In the genomic region with DNA sequence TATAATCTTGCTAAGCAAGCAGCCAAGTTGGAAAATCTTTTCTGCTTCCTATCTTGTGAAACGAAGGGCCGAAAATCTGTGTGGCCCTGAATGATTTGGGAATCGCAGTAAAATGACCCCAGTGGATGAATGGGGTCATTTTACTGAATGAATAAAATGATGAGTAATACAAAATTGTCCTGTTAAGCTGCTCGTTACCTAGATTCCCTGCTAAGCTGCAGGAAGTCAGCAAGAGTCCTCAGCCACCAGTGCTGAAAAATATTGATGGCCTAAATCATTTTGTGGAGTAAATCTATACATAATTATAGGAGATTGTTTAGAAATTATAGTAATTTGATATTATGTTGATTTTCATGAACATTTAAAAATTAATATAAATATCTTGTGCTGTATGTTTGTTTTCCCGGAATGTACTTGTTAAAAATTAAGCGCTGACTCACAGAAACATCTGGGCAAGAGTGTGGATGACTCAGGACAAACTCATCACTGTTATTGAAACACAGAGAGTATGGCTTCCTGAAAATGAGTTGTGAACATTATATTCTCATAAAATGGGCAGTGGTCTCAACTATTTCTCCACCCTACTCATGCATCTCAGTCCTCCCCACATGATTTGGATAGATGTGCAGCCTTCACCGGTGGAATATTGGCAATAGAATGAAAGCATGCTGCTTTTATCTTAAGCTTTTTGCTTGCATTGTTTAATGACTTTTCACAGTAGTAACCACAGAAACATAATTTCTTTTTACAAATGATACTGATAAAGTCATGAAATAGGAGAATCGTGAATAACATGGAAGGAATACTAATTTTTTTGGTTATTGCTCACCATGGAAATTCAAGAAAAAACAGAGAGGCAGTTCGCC, we compare ENCODE assay signal across 11 cellular contexts. TPM values are rescaled to one million over a fixed set of nuclear protein-coding genes. Genes with fewer than 3 reads are reported as not detected.
DNase-seq lines count a peak whose midpoint lies in the region; ATAC-seq and TF ChIP-seq lines count a peak whose summit lies in the region.
"Had no signal": no experiment of that assay in that cellular context is flagged by ENCODE, and none has a peak within 500 bp of the region (broad histone marks: within the 10 kb centered on the region; RNA-seq: fewer than 3 reads in every experiment).

No MANE protein-coding gene starts in this region.

- H3K4me1 Mint-ChIP-seq in stimulated activated naive CD8-positive, alpha-beta T cell treated with anti-CD3 and anti-CD28 coated beads, Interleukin-15, amount 100 ng/mL, for 72 hours = no peaks in the 10 kb centered on the region

- H2AFZ ChIP-seq in mesenchymal stem cell (ENCODE audit: low read depth, low read length) = no peak overlapping the region

- no peak overlapping the region for H2AK5ac ChIP-seq in mesenchymal stem cell (ENCODE audit: low read length, severe bottlenecking)

- H3K4me1 ChIP-seq in colonic mucosa = no peaks in the 10 kb centered on the region
- H3K4me1 ChIP-seq in mesenchymal stem cell (ENCODE audit: control insufficient read depth, insufficient read depth, low read depth, low read length) = peaks cover 3% of the 10 kb centered on the region
- H3K4me1 ChIP-seq: Peyer's patch had no signal

- H3K9ac ChIP-seq in colonic mucosa (ENCODE audit: low read depth in 2 of 2, low read length in 2 of 2) (no peak overlapping the region), mesenchymal stem cell (ENCODE audit: low read length) (peak overlapping the region; percentile 94)

- H3K4me3 Mint-ChIP-seq in stimulated activated naive CD8-positive, alpha-beta T cell treated with anti-CD3 and anti-CD28 coated beads, Interleukin-15, amount 100 ng/mL, for 72 hours = no peak overlapping the region

- H3K18ac ChIP-seq in mesenchymal stem cell (ENCODE audit: low read depth in 1 of 2, low read length in 2 of 2) = peak overlapping the region in 1 of 2 experiments; percentile 52

- no peak for ATAC-seq in stimulated activated naive CD8-positive, alpha-beta T cell treated with anti-CD3 and anti-CD28 coated beads, Interleukin-15, amount 100 ng/mL, for 72 hours
- ATAC-seq in HG02763 (IDR thresholded peaks at IDR 0.05; ENCODE audit: unreplicated experiment) (no peak), HG02938 (IDR thresholded peaks at IDR 0.05; ENCODE audit: unreplicated experiment) (no peak)

- no peaks in the 10 kb centered on the region for H3K79me1 ChIP-seq in mesenchymal stem cell (replicated peaks; ENCODE audit: low read length, poor library complexity, severe bottlenecking)

- no peak overlapping the region for H3K4ac ChIP-seq in mesenchymal stem cell (ENCODE audit: low read depth in 1 of 2, low read length in 2 of 2)

- peak overlapping the region; percentile 26 for H3K4me2 ChIP-seq in mesenchymal stem cell (ENCODE audit: low read length, poor library complexity, severe bottlenecking)

- no peak overlapping the region for H3K14ac ChIP-seq in mesenchymal stem cell (ENCODE audit: low read length in 2 of 2)

- H3K27me3 Mint-ChIP-seq in stimulated activated naive CD8-positive, alpha-beta T cell treated with anti-CD3 and anti-CD28 coated beads, Interleukin-15, amount 100 ng/mL, for 72 hours = no peaks in the 10 kb centered on the region

- 0% methylated on average over 7 of the region's 9 CpGs for WGBS in mesenchymal stem cell

- in situ Hi-C loops in Caki2 (cut with HindIII; ENCODE audit: low pct_unique_long_range_greater_than_20kb, low sequenced_read_pairs) = no loop called here

- intact Hi-C loops in colonic mucosa (cut with DNase I) = no loop called here

- H2BK5ac ChIP-seq in mesenchymal stem cell (ENCODE audit: low read depth, low read length, poor library complexity, severe bottlenecking) = peak overlapping the region; percentile 93

- H3K23ac ChIP-seq in mesenchymal stem cell (ENCODE audit: low read length in 2 of 2) = no peak overlapping the region

- DNase-seq in Caki2 (ENCODE audit: low read depth) (peak; percentile 78), NB4 (ENCODE audit: low read depth) (peak; percentile 5), colonic mucosa (no peak), mesenchymal stem cell (peak; percentile 84), NK-92 (lab: John Stamatoyannopoulos, UW; ENCODE audit: unreplicated experiment) (no peak)
- no peak for DNase-seq in stimulated activated naive CD8-positive, alpha-beta T cell treated with anti-CD3 and anti-CD28 coated beads, Interleukin-15, amount 100 ng/mL, for 72 hours
- DNase-seq: Kasumi-1, occipital lobe, Peyer's patch had no signal

- no peak overlapping the region for H2BK15ac ChIP-seq in mesenchymal stem cell (ENCODE audit: low read depth, poor library complexity, severe bottlenecking)

- H3K9me3 ChIP-seq in colonic mucosa = no peaks in the 10 kb centered on the region
- no peaks in the 10 kb centered on the region for H3K9me3 ChIP-seq in mesenchymal stem cell (ENCODE audit: control insufficient read depth, low read length)
- H3K9me3 ChIP-seq: Peyer's patch had no signal

- H3K4me3 ChIP-seq in NB4 (ENCODE audit: low read depth, low read length) (no peak overlapping the region), colonic mucosa (no peak overlapping the region), mesenchymal stem cell (ENCODE audit: insufficient read depth in 1 of 2, low read depth in 1 of 2, low read length in 2 of 2) (peak overlapping the region in 1 of 2 experiments; percentile 54)
- H3K4me3 ChIP-seq: Peyer's patch had no signal

- H2BK120ac ChIP-seq in mesenchymal stem cell (ENCODE audit: low read depth, low read length) = no peak overlapping the region

- no peak overlapping the region for H3K27ac Mint-ChIP-seq in stimulated activated naive CD8-positive, alpha-beta T cell treated with anti-CD3 and anti-CD28 coated beads, Interleukin-15, amount 100 ng/mL, for 72 hours

- H3K36me3 ChIP-seq in colonic mucosa (no peaks in the 10 kb centered on the region), mesenchymal stem cell (ENCODE audit: control insufficient read depth in 1 of 2, insufficient read depth in 2 of 2, low read depth in 1 of 2, low read length in 2 of 2) (no peaks in the 10 kb centered on the region)
- H3K36me3 ChIP-seq: Peyer's patch had no signal

- no peak overlapping the region for H2BK12ac ChIP-seq in mesenchymal stem cell (ENCODE audit: low read length in 2 of 2)

- H4K91ac ChIP-seq in mesenchymal stem cell (ENCODE audit: low read length) = no peak overlapping the region

- TF ChIP-seq CTCF in NB4 (IDR thresholded peaks at IDR 0.05; ENCODE audit: low read depth, low read length) = no peak
- no peak for TF ChIP-seq CTCF in colonic mucosa (IDR thresholded peaks at IDR 0.05)

- peaks cover 0 to 6% of the 10 kb centered on the region in 2 donors for H3K9me3 Mint-ChIP-seq in stimulated activated naive CD8-positive, alpha-beta T cell treated with anti-CD3 and anti-CD28 coated beads, Interleukin-15, amount 100 ng/mL, for 72 hours

- peak overlapping the region; percentile 27 for H3K27ac ChIP-seq in colonic mucosa
- peak overlapping the region; percentile 97 for H3K27ac ChIP-seq in mesenchymal stem cell (ENCODE audit: low read length, poor library complexity, severe bottlenecking)
- H3K27ac ChIP-seq: Peyer's patch had no signal

- H4K8ac ChIP-seq in mesenchymal stem cell (ENCODE audit: low read length) = no peak overlapping the region

- no peak for TF ChIP-seq POLR2A in NB4 (IDR thresholded peaks at IDR 0.05; ENCODE audit: extremely low read depth, insufficient read length)

- H3K27me3 ChIP-seq in colonic mucosa = no peaks in the 10 kb centered on the region
- no peaks in the 10 kb centered on the region for H3K27me3 ChIP-seq in mesenchymal stem cell (ENCODE audit: control insufficient read depth in 1 of 2, insufficient read depth in 1 of 2, low read length in 2 of 2)
- H3K27me3 ChIP-seq: Peyer's patch had no signal

RNA-seq across cellular contexts. Expression of a gene that starts 36.2 kb away (rescaled TPM):
- total RNA-seq in Caki2 (2014; rRNA removed; shearing (Covaris generic); ENCODE audit: low replicate concordance) = 9.3 and 14.4 TPM in 2 replicates
- under 1 TPM; 0.25 to 0.53 TPM for total RNA-seq in colonic mucosa
- polyA plus RNA-seq in mesenchymal stem cell (2013, experiment 1 of 2) = 15.7 TPM
- polyA plus RNA-seq in mesenchymal stem cell (2013, experiment 2 of 2) = 15.0 TPM

Comparison
In these comparisons a context has a peak if more than half of its experiments do, and no peak if none do; other contexts are left out.
1. DNase-seq: peak in Caki2 (single experiment), NB4 (single experiment) and mesenchymal stem cell (single experiment); none in colonic mucosa (single experiment), stimulated activated naive CD8-positive, alpha-beta T cell treated with anti-CD3 and anti-CD28 coated beads, Interleukin-15, amount 100 ng/mL, for 72 hours (0 of 2) and NK-92 (single experiment).